7 cellular contexts compared by ENCODE assay signal in genomic region chr5:78359831-78360673, GRCh38. TPM values are rescaled to one million over a fixed set of nuclear protein-coding genes. Genes with fewer than 3 reads are reported as not detected.
DNase-seq lines count a peak whose midpoint lies in the region; ATAC-seq and TF ChIP-seq lines count a peak whose summit lies in the region.

Gene SCAMP1, plus strand, starts transcription at chr5:78360617. Its CDS starts 55 bp downstream, at chr5:78360672.

- H3K36me3 ChIP-seq in ascending aorta: no peaks in the 10 kb centered on the region

- peak within 1 kb of the TSS; percentile 86 to 90 for H3K27ac ChIP-seq in ascending aorta

- H3K9me3 ChIP-seq in ascending aorta: no peaks in the 10 kb centered on the region

- intact Hi-C loops in T-helper 2 cell treated with Interferon-gamma antibody and Interleukin-4, amounts not matched to agents 100 ng/mL and 5 ng/mL, for 36 hours (cut with micrococcal nuclease): loop anchor here (1.0 to 10.0 kb wide), 5 partner anchors 66 to 1329 kb away; partner anchors contain the start of genes AGGF1, AP3B1, ARSB and TBCA
- intact Hi-C loops in ascending aorta (cut with DNase I): loop anchor here (1.0 to 5.0 kb wide), 4 partner anchors 17 to 877 kb away; partner anchors contain the start of genes AP3B1 and JMY

- H3K27me3 ChIP-seq in ascending aorta: no peaks in the 10 kb centered on the region

- H3K4me1 ChIP-seq in ascending aorta: peaks cover 0 to 17% of the 10 kb centered on the region in 2 donors

- TF ChIP-seq CTCF in ascending aorta (IDR thresholded peaks at IDR 0.05): peak; percentile 30 to 63 (median 30)

- ATAC-seq in GM18499 (IDR thresholded peaks at IDR 0.05; ENCODE audit: insufficient read depth, unreplicated experiment) (peak; percentile 41), HG02938 (IDR thresholded peaks at IDR 0.05; ENCODE audit: unreplicated experiment) (peak; percentile 74)

- DNase-seq in NCI-H187 treated with DMSO at 0.1 percent for 48 hours (lab: John Stamatoyannopoulos, UW) (peak; percentile 36), ascending aorta (ENCODE audit: low spot score in 2 of 2) (peak; percentile 71 to 95), hepatic stellate cell (ENCODE audit: low spot score) (peak; percentile 94), renal cortical epithelial cell (ENCODE audit: low read depth) (peak; percentile 80)

- peak within 1 kb of the TSS; percentile 82 to 96 for H3K4me3 ChIP-seq in ascending aorta

RNA-seq across cellular contexts. Expression of gene SCAMP1, which starts in this region (rescaled TPM):
- total RNA-seq in T-helper 2 cell treated with Interferon-gamma antibody and Interleukin-4, amounts not matched to agents 100 ng/mL and 5 ng/mL, for 36 hours: 16.0 and 16.2 TPM in 2 replicates
- 15.0 TPM for total RNA-seq in ascending aorta
- total RNA-seq in renal cortical epithelial cell: 90.9 and 104 TPM in 2 replicates

Comparison
In these comparisons a context has a peak if more than half of its experiments do, and no peak if none do; other contexts are left out.
1. Peak in every context shown above with its lines: DNase-seq, ATAC-seq, H3K4me3 ChIP-seq and H3K27ac ChIP-seq.
2. DNase-seq: peak in every context shown above with its lines; median percentile 94 in hepatic stellate cell; 83 in ascending aorta; 80 in renal cortical epithelial cell; 36 in NCI-H187 treated with DMSO at 0.1 percent for 48 hours.